In genomic region chr20:18739785-18740184, GRCh38 we compare ENCODE assay signal across 10 cellular contexts.
A peak's percentile ranks its signal among the peaks of the same experiment; 100 is the strongest.
DNase-seq lines count a peak whose midpoint lies in the region; ATAC-seq, FAIRE-seq and TF ChIP-seq lines count a peak whose summit lies in the region.
"Had no signal": no experiment of that assay in that cellular context is flagged by ENCODE, and none has a peak within 500 bp of the region (broad histone marks: within the 10 kb centered on the region; RNA-seq: fewer than 3 reads in every experiment).

No MANE protein-coding gene starts in this region.

- 5% methylated on average over 5 of the region's 5 CpGs for WGBS in K562 (ENCODE audit: insufficient coverage, low coverage, missing lambda C conversion rate)
- WGBS in spleen, 5 donors: 67 to 84% (median 74%) methylated on average over 5 of the region's 5 CpGs

- no TSS peak for BruUV-seq in K562 (replicated peaks; lab: Mats Ljungman, UMichigan)

- H3K9me3 ChIP-seq in K562 (replicated peaks; ENCODE audit: control insufficient read depth, insufficient read depth, low read depth, low read length): no peaks in the 10 kb centered on the region
- H3K9me3 ChIP-seq in spleen: no peaks in the 10 kb centered on the region

- H3K27ac Mint-ChIP-seq in HFFc6: peak overlapping the region; percentile 73

- TF ChIP-seq EP300 in K562 (IDR thresholded peaks at IDR 0.05; ENCODE audit: low read length): no peak

- H3K4me1 ChIP-seq in K562 (replicated peaks in 1 of 2; ENCODE audit: control insufficient read depth in 2 of 2, insufficient read depth in 2 of 2, low read length in 2 of 2) (peaks cover 0 to 14% of the 10 kb centered on the region in 2 experiments; a peak in 4 of 5 replicates), spleen (peaks cover 0 to 6% (median 0%) of the 10 kb centered on the region in 6 donors)

- CTCF ChIA-PET in K562 (lab: Yijun Ruan, JAX; ENCODE audit: low intra/inter-chr PET ratio): no interaction called here

- intact Hi-C loops in K562 (cut with micrococcal nuclease): no loop called here
- intact Hi-C loops in spleen (cut with DNase I; ENCODE audit: low total_unique reads): no loop called here

- no peaks in the 10 kb centered on the region for H3K9me1 ChIP-seq in K562 (ENCODE audit: control insufficient read depth, insufficient read depth, low read length)

- peak; percentile 70 for DNase-seq in HFFc6
- peak in 2 of 4 experiments; percentile 6 to 31 for DNase-seq in K562 (ENCODE audit: extremely low read depth in 1 of 4, low spot score in 3 of 4)
- peak; percentile 46 for DNase-seq in iPS-NIHi7 (ENCODE audit: extremely low spot score)
- DNase-seq in stromal cell of bone marrow (ENCODE audit: low read depth): peak; percentile 75
- no peak for DNase-seq in spleen
- DNase-seq in activated naive CD4-positive, alpha-beta T cell (lab: John Stamatoyannopoulos, UW): no peak
- DNase-seq in H54 (ENCODE audit: insufficient read length, low spot score): no peak
- no peak for DNase-seq in NCI-H2081 treated with DMSO at 0.1 percent for 48 hours (lab: John Stamatoyannopoulos, UW)
- DNase-seq: PC-3; stimulated activated naive CD8-positive, alpha-beta T cell treated with anti-CD3 and anti-CD28 coated beads, Interleukin-15, Interleukin-2, amounts not matched to agents 100 U/mL and 50 U/mL, for 24 hours had no signal

- H3K4me3 Mint-ChIP-seq in HFFc6: peak overlapping the region; percentile 79

- H3K4me3 ChIP-seq in K562 (no peak overlapping the region), spleen (no peak overlapping the region)

- FAIRE-seq in K562 (lab: Jason Lieb, UNC) (no peak), H54 (lab: Jason Lieb, UNC) (no peak)

- H3K79me2 ChIP-seq in K562 (ENCODE audit: control insufficient read depth, insufficient read depth, low read length): no peaks in the 10 kb centered on the region

- H2AFZ ChIP-seq in K562 (ENCODE audit: low read depth, low read length): no peak overlapping the region

- H3K27me3 ChIP-seq in K562 (ENCODE audit: control insufficient read depth in 2 of 2, insufficient read depth in 2 of 2, low read length in 2 of 2): no peaks in the 10 kb centered on the region; a peak in 1 of 5 replicates
- no peaks in the 10 kb centered on the region for H3K27me3 ChIP-seq in spleen (replicated peaks in 1 of 7)

- H3K36me3 ChIP-seq in K562 (ENCODE audit: control insufficient read depth, insufficient read depth, low read length): no peaks in the 10 kb centered on the region
- H3K36me3 ChIP-seq in spleen: peaks cover 0 to 11% (median 6%) of the 10 kb centered on the region in 6 donors

- peaks cover 1% of the 10 kb centered on the region; the same call in 1 of the 2 replicates for H3K27me3 Mint-ChIP-seq in HFFc6 (ENCODE audit: insufficient read depth)

- 0 out of 2 replicates have a peak, but pooled peaks cover 5% of the 10 kb centered on the region for H4K20me1 ChIP-seq in K562 (replicated peaks; ENCODE audit: control insufficient read depth, insufficient read depth, low read length)

- TF ChIP-seq CTCF in HFFc6 (IDR thresholded peaks at IDR 0.05) (no peak), K562 (IDR thresholded peaks at IDR 0.05 in 2 of 3, conservative IDR thresholded peaks at IDR 0.05 in 1 of 3; ENCODE audit: insufficient read depth in 2 of 3, low read depth in 1 of 3, low read length in 3 of 3) (no peak), spleen (IDR thresholded peaks at IDR 0.05 in 8 of 11, conservative IDR thresholded peaks at IDR 0.05 in 3 of 11) (no peak)

- H3K9me3 Mint-ChIP-seq in HFFc6: no peaks in the 10 kb centered on the region

- TF ChIP-seq POLR2A in K562 (conservative IDR thresholded peaks at IDR 0.05): no peak
- TF ChIP-seq POLR2A in spleen (IDR thresholded peaks at IDR 0.05): no peak
- TF ChIP-seq POLR2A in H54 (IDR thresholded peaks at IDR 0.05; ENCODE audit: low read depth, low read length): no peak

- H3K4me2 ChIP-seq in K562 (ENCODE audit: insufficient read depth, low read length): no peak overlapping the region

- H3K4me1 Mint-ChIP-seq in HFFc6 (ENCODE audit: low read depth): peaks cover 57% of the 10 kb centered on the region

- in situ Hi-C loops in K562 (cut with MboI): no loop called here

- peaks cover 3% of the 10 kb centered on the region; the same call in 1 of the 2 replicates for H3K36me3 Mint-ChIP-seq in HFFc6 (ENCODE audit: low read depth)

- ATAC-seq in K562: peak; percentile 70
- ATAC-seq: PC-3; stimulated activated naive CD8-positive, alpha-beta T cell treated with anti-CD3 and anti-CD28 coated beads, Interleukin-15, Interleukin-2, amounts not matched to agents 100 U/mL and 50 U/mL, for 24 hours had no signal

- no peak overlapping the region for H3K27ac ChIP-seq in K562 (ENCODE audit: extremely low read depth, low read depth, low read length)
- H3K27ac ChIP-seq in spleen: peak overlapping the region in 4 of 8 donors; percentile 64 to 70 (median 68)

- POLR2A ChIA-PET in K562 (lab: Yijun Ruan, JAX): interaction anchor here (0.6 to 1.0 kb wide), 2 partner anchors 10 to 889 kb away, joined by 3 read pairs; no protein-coding TSS in a partner anchor

- no peak overlapping the region for H3K9ac ChIP-seq in K562 (ENCODE audit: insufficient read depth in 1 of 2, low read depth in 2 of 2, low read length in 2 of 2)

- TF ChIP-seq RAD21 in K562 (CRISPR knock-in tag; conservative IDR thresholded peaks at IDR 0.05 in 1 of 2, IDR thresholded peaks at IDR 0.05 in 1 of 2): no peak

TF ChIP-seq in K562, 482 proteins besides CTCF, POLR2A, EP300 and RAD21 (continues in another document):
- no peak for TF ChIP-seq CREBBP (IDR thresholded peaks at IDR 0.05; ENCODE audit: low read depth, low read length)
- TF ChIP-seq PBX2 (CRISPR knock-in tag; IDR thresholded peaks at IDR 0.05; ENCODE audit: low read depth): no peak
- TF ChIP-seq PBX2 (tag; conservative IDR thresholded peaks at IDR 0.05; ENCODE audit: low read depth): peak; percentile 75
- no peak for TF ChIP-seq MCM5 (IDR thresholded peaks at IDR 0.05; ENCODE audit: low read depth)
- no peak for TF ChIP-seq TBL1XR1 (IDR thresholded peaks at IDR 0.05; ENCODE audit: low read length in 2 of 2)
- TF ChIP-seq MEIS2 (IDR thresholded peaks at IDR 0.05; ENCODE audit: partially characterized antibody): peak; percentile 60
- no peak for TF ChIP-seq MTA2 (IDR thresholded peaks at IDR 0.05; ENCODE audit: low read depth)
- no peak for TF ChIP-seq KAT8 (IDR thresholded peaks at IDR 0.05; ENCODE audit: low read depth)
- TF ChIP-seq ATF3 (IDR thresholded peaks at IDR 0.05): peak; percentile 37; the same call in 1 of the 2 replicates
- no peak for TF ChIP-seq ATF3 (CRISPR knock-in tag; conservative IDR thresholded peaks at IDR 0.05)
- TF ChIP-seq JUND (IDR thresholded peaks at IDR 0.05; ENCODE audit: borderline replicate concordance, low read depth, low read length): peak; percentile 19; the same call in 1 of the 2 replicates
- TF ChIP-seq JUND (tag; IDR thresholded peaks at IDR 0.05; ENCODE audit: borderline replicate concordance, low read depth, low read length): no peak
- TF ChIP-seq PKNOX1 (IDR thresholded peaks at IDR 0.05): peak; percentile 83

Comparison
In these comparisons a context has a peak if more than half of its experiments do, and no peak if none do; other contexts are left out.
1. DNase-seq: peak in HFFc6 (single experiment), iPS-NIHi7 (single experiment) and stromal cell of bone marrow (single experiment); none in spleen (single experiment), activated naive CD4-positive, alpha-beta T cell (0 of 4), H54 (single experiment) and NCI-H2081 treated with DMSO at 0.1 percent for 48 hours (single experiment).